Comparison of ENCODE assay signal across 17 cellular contexts in genomic region chr17:32943206-32943605, GRCh38. TPM values are rescaled to one million over a fixed set of nuclear protein-coding genes. Genes with fewer than 3 reads are reported as not detected.
DNase-seq lines count a peak whose midpoint lies in the region; ATAC-seq, FAIRE-seq and TF ChIP-seq lines count a peak whose summit lies in the region.
"Had no signal": no experiment of that assay in that cellular context is flagged by ENCODE, and none has a peak within 500 bp of the region (broad histone marks: within the 10 kb centered on the region; RNA-seq: fewer than 3 reads in every experiment).

No MANE protein-coding gene starts in this region.

- H2AFZ ChIP-seq in keratinocyte (ENCODE audit: control insufficient read depth, low read length) = no peak overlapping the region

- dilution Hi-C loops in keratinocyte (cut with MboI; ENCODE audit: extremely low pct_ligation_motif_present, low sequenced_read_pairs) = no loop called here

- H3K27me3 ChIP-seq in keratinocyte (ENCODE audit: control insufficient read depth, extremely low read depth, insufficient read depth, low read length) (no peaks in the 10 kb centered on the region), suprapubic skin (no peaks in the 10 kb centered on the region)
- H3K27me3 ChIP-seq: adrenal gland had no signal

- H3K4me3 Mint-ChIP-seq in brain = no peak overlapping the region
- H3K4me3 Mint-ChIP-seq: nephron had no signal

- no peak for TF ChIP-seq POLR2A in suprapubic skin (IDR thresholded peaks at IDR 0.05)

- peak; percentile 15 for DNase-seq in HS-5 (ENCODE audit: low read depth)
- DNase-seq in keratinocyte (ENCODE audit: low read depth, low spot score) = no peak
- no peak for DNase-seq in suprapubic skin (ENCODE audit: low spot score in 2 of 2)
- no peak for DNase-seq in GM13977 (ENCODE audit: low spot score)
- DNase-seq in iPS-NIHi11 (ENCODE audit: low spot score) = no peak
- DNase-seq: cortex of kidney; erythroblast; NCI-H748 treated with DMSO at 0.1 percent for 48 hours; stimulated activated CD4-positive, alpha-beta T cell treated with anti-CD3 and anti-CD28 coated beads, Interleukin-1b, Interleukin-23, amount 100 ng/mL, for 48 hours had no signal

- H3K9ac ChIP-seq in keratinocyte (ENCODE audit: control insufficient read depth, extremely low read depth, insufficient read depth, low read length) = no peak overlapping the region

- peaks cover 12% of the 10 kb centered on the region for H3K4me1 ChIP-seq in keratinocyte (ENCODE audit: control insufficient read depth, extremely low read depth, insufficient read depth, low read length)
- peaks cover 10% of the 10 kb centered on the region for H3K4me1 ChIP-seq in suprapubic skin
- H3K4me1 ChIP-seq: adrenal gland had no signal

- H3K27me3 Mint-ChIP-seq in brain = peaks cover 6% of the 10 kb centered on the region

- ATAC-seq in HG03280 (IDR thresholded peaks at IDR 0.05; ENCODE audit: unreplicated experiment) = no peak
- ATAC-seq: Panc1 had no signal

- FAIRE-seq in keratinocyte (lab: Jason Lieb, UNC) = peak; percentile 77
- FAIRE-seq: H1 had no signal

- H3K36me3 Mint-ChIP-seq in brain = peaks cover 33% of the 10 kb centered on the region

- H3K4me2 ChIP-seq in keratinocyte (ENCODE audit: control insufficient read depth, extremely low read depth, insufficient read depth, low read depth, low read length) = no peak overlapping the region

- WGBS in suprapubic skin = 37% methylated on average over 2 of the region's 2 CpGs

- no peak overlapping the region for H3K27ac ChIP-seq in keratinocyte (ENCODE audit: control insufficient read depth, insufficient read depth, low read length)
- H3K27ac ChIP-seq in suprapubic skin = peak overlapping the region; percentile 71

- H3K36me3 ChIP-seq in keratinocyte (ENCODE audit: control insufficient read depth in 2 of 2, extremely low read depth in 1 of 2, insufficient read depth in 2 of 2, low read length in 2 of 2) (peaks cover 0 to 6% of the 10 kb centered on the region in 2 experiments), suprapubic skin (peaks cover 9% of the 10 kb centered on the region)
- H3K36me3 ChIP-seq: adrenal gland had no signal

- TF ChIP-seq CTCF in brain (conservative IDR thresholded peaks at IDR 0.05) (no peak), keratinocyte (optimal IDR thresholded peaks at IDR 0.05 in 1 of 3, IDR thresholded peaks at IDR 0.05 in 1 of 3, conservative IDR thresholded peaks at IDR 0.05 in 1 of 3; ENCODE audit: extremely low read depth in 1 of 3, insufficient read depth in 2 of 3, low read length in 3 of 3) (no peak), suprapubic skin (IDR thresholded peaks at IDR 0.05) (no peak), GM13977 (IDR thresholded peaks at IDR 0.05; ENCODE audit: extremely low read depth, insufficient read depth, missing control alignments) (no peak)

- H4K20me1 ChIP-seq in keratinocyte (ENCODE audit: control insufficient read depth, extremely low read depth, insufficient read depth, low read length) = no peaks in the 10 kb centered on the region

- in situ Hi-C loops in GM13977 (cut with MboI; ENCODE audit: low pct_unique_long_range_greater_than_20kb, low sequenced_read_pairs, unreplicated experiment) = loop anchor here (25.0 kb wide), 1 partner anchor 481 kb away; no protein-coding TSS in a partner anchor

- peaks cover 0 to 3% (median 0%) of the 10 kb centered on the region in 5 experiments for H3K9me3 Mint-ChIP-seq in brain

- no peaks in the 10 kb centered on the region for H3K79me2 ChIP-seq in keratinocyte (ENCODE audit: control insufficient read depth, insufficient read depth, low read length)

- H3K4me1 Mint-ChIP-seq in brain = peaks cover 1% of the 10 kb centered on the region

- H3K4me3 ChIP-seq in keratinocyte (ENCODE audit: control insufficient read depth in 2 of 3, extremely low read depth in 1 of 3, insufficient read depth in 2 of 3, low read depth in 1 of 3, low read length in 3 of 3) (no peak overlapping the region), suprapubic skin (no peak overlapping the region)
- H3K4me3 ChIP-seq: adrenal gland had no signal

- H3K9me3 ChIP-seq in keratinocyte (ENCODE audit: control insufficient read depth, low read depth, low read length) (no peaks in the 10 kb centered on the region), suprapubic skin (no peaks in the 10 kb centered on the region)
- H3K9me3 ChIP-seq: adrenal gland had no signal

- H3K27ac Mint-ChIP-seq in brain = peak overlapping the region in 3 of 5 experiments; percentile 37 to 87 (median 49)
- H3K27ac Mint-ChIP-seq: nephron had no signal

- no peaks in the 10 kb centered on the region for H3K9me1 ChIP-seq in keratinocyte (ENCODE audit: control insufficient read depth, extremely low read depth, insufficient read depth, low read length)

- TF ChIP-seq EP300 in suprapubic skin (IDR thresholded peaks at IDR 0.05) = no peak

RNA-seq across cellular contexts. Expression of gene TMEM98, which starts 15.3 kb away (rescaled TPM):
- 140 TPM for polyA plus RNA-seq in brain (ENCODE audit: insufficient read depth, low read depth, low replicate concordance)
- polyA plus RNA-seq in keratinocyte = 66.8 to 93.6 TPM (median 83.4 TPM) in 3 replicates
- 3.9 TPM for polyA plus RNA-seq in keratinocyte (2011; ENCODE audit: low read depth)
- polyA plus RNA-seq in keratinocyte (2011; cell fraction: cytosol; rRNA removed) = 71.3 and 96.3 TPM in 2 replicates
- 82.1 and 100 TPM in 2 replicates for polyA plus RNA-seq in keratinocyte (2011; cell fraction: nucleus; rRNA removed)
- 10.9 and 43.1 TPM in 2 replicates for polyA plus RNA-seq in keratinocyte (2012; ENCODE audit: low replicate concordance)
- polyA minus RNA-seq in keratinocyte = 55.1 to 118 TPM (median 103 TPM) in 3 replicates
- 71.7 TPM for polyA minus RNA-seq in keratinocyte (2011; cell fraction: cytosol; rRNA and poly(A)+ RNA removed)
- polyA minus RNA-seq in keratinocyte (2011; cell fraction: nucleus; rRNA and poly(A)+ RNA removed) = 26.1 and 46.0 TPM in 2 replicates
- 10 to 100 TPM; 17.7 to 31.3 (median 30.3) TPM for total RNA-seq in suprapubic skin

RNA-seq across cellular contexts. Expression of gene SPACA3, which starts 48.4 kb away (rescaled TPM):
- not detected for polyA plus RNA-seq in brain (ENCODE audit: insufficient read depth, low read depth, low replicate concordance)
- not detected in 3 replicates for polyA plus RNA-seq in keratinocyte
- not detected for polyA plus RNA-seq in keratinocyte (2011; ENCODE audit: low read depth)
- polyA plus RNA-seq in keratinocyte (2011; cell fraction: cytosol; rRNA removed) = not detected in 2 replicates
- not detected in 2 replicates for polyA plus RNA-seq in keratinocyte (2011; cell fraction: nucleus; rRNA removed)
- polyA plus RNA-seq in keratinocyte (2012; ENCODE audit: low replicate concordance) = not detected in 2 replicates
- polyA minus RNA-seq in keratinocyte = not detected in 3 replicates
- polyA minus RNA-seq in keratinocyte (2011; cell fraction: cytosol; rRNA and poly(A)+ RNA removed) = not detected
- polyA minus RNA-seq in keratinocyte (2011; cell fraction: nucleus; rRNA and poly(A)+ RNA removed) = not detected in 2 replicates
- total RNA-seq in suprapubic skin = 1 to 10 TPM in 1 of 4 donors, not detected in 3; 1.2 TPM
- total RNA-seq: adrenal gland, H1, lung microvascular endothelial cell, subcutaneous adipose tissue had no signal
